Comparison of ENCODE assay signal across 8 cellular contexts in the genomic region with DNA sequence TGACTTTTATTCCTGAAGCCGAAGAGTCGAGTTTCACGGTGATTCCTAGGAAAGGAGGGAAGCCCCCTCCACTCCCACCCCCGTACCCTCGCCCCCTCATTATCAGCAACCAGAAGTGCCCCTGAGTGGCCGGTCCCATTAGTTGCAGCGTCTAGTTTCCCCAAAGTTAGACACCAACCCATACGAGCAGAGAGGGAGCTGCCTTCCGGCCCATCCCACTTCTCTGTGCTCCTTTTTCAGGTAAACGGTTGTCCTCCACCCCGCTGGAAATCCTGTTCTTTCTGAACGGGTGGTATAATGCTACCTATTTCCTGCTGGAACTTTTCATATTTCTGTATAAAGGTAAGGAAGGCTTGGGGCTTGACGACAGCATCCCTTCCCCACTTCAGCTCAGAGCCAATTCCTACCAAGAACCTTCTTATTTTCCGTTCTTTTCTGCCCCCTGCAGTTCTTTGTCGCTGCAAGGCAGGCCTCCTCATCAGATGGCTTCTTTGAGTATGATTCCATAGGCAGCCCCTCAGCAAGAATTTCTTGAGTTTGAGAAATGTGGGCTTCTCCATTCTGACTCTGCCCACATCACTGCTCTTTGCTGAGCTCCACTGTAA. TPM values are rescaled to one million over a fixed set of nuclear protein-coding genes. Genes with fewer than 3 reads are reported as not detected.
DNase-seq lines count a peak whose midpoint lies in the region; ATAC-seq and TF ChIP-seq lines count a peak whose summit lies in the region.

No MANE protein-coding gene starts in this region.

- H3K4me3 ChIP-seq in lower lobe of right lung (peak overlapping the region; percentile 74), transverse colon (peak overlapping the region; percentile 30 to 86 (median 69))

- TF ChIP-seq CTCF in GM13977 (IDR thresholded peaks at IDR 0.05; ENCODE audit: extremely low read depth, insufficient read depth, missing control alignments) (peak; percentile 44), lower lobe of right lung (IDR thresholded peaks at IDR 0.05) (no peak), transverse colon (IDR thresholded peaks at IDR 0.05) (no peak)

- H3K27me3 ChIP-seq in lower lobe of right lung (ENCODE audit: low read depth) (no peaks in the 10 kb centered on the region), transverse colon (no peaks in the 10 kb centered on the region)

- in situ Hi-C loops in GM13977 (cut with MboI; ENCODE audit: low pct_unique_long_range_greater_than_20kb, low sequenced_read_pairs, unreplicated experiment) (no loop called here), transverse colon (cut with MboI; ENCODE audit: low pct_ligation_motif_present in 1 of 4, low pct_unique_long_range_greater_than_20kb in 1 of 4, low sequenced_read_pairs in 3 of 4) (loop anchor here in 1 of 4 donors (25.0 kb wide), 1 partner anchor 131 kb away; no protein-coding TSS in a partner anchor)

- peaks cover 19% of the 10 kb centered on the region for H3K4me1 ChIP-seq in lower lobe of right lung
- H3K4me1 ChIP-seq in transverse colon = peaks cover 4 to 17% (median 14%) of the 10 kb centered on the region in 4 donors

- intact Hi-C loops in lower lobe of right lung (cut with DNase I) = loop anchor here (10.0 kb wide), 1 partner anchor 58 kb away; a partner anchor contains a TSS
- intact Hi-C loops in transverse colon (cut with DNase I; ENCODE audit: low total_unique reads) = no loop called here

- H3K36me3 ChIP-seq in lower lobe of right lung (peaks cover 38% of the 10 kb centered on the region), transverse colon (peaks cover 0 to 27% (median 0%) of the 10 kb centered on the region in 4 donors)

- H3K9me3 ChIP-seq in lower lobe of right lung (no peaks in the 10 kb centered on the region), transverse colon (no peaks in the 10 kb centered on the region)

- H3K27ac ChIP-seq in cingulate gyrus (ENCODE audit: low read depth, low read length) (peak overlapping the region; percentile 85), lower lobe of right lung (peak overlapping the region; percentile 86), transverse colon (peak overlapping the region; percentile 83 to 88 (median 86))

- no peak for TF ChIP-seq POLR2A in transverse colon (IDR thresholded peaks at IDR 0.05)

- 0 to 1% methylated on average over 5 to 15 of the region's 15 CpGs for WGBS in transverse colon (ENCODE audit: low coverage in 1 of 2), 2 donors

- ATAC-seq in lower lobe of right lung (peak; percentile 37 to 41), HG02973 (IDR thresholded peaks at IDR 0.05; ENCODE audit: unreplicated experiment) (no peak)

- no peak for TF ChIP-seq EP300 in transverse colon (IDR thresholded peaks at IDR 0.05; ENCODE audit: low read depth)

- DNase-seq in Ammon's horn (ENCODE audit: low spot score) (peak; percentile 38), GM13977 (ENCODE audit: low spot score) (peak; percentile 56), RPMI7951 (ENCODE audit: low read depth) (peak; percentile 32), lower lobe of right lung (no peak), transverse colon (no peak), NCI-H2029 (lab: John Stamatoyannopoulos, UW) (no peak)

RNA-seq across cellular contexts. Expression of a gene that starts 0.7 kb away (rescaled TPM):
- 11.2 and 11.3 TPM in 2 replicates for total RNA-seq in RPMI7951 (2014; rRNA removed; shearing (Covaris generic))
- 11.9 TPM for total RNA-seq in lower lobe of right lung
- total RNA-seq in transverse colon = 10 to 100 TPM in 3 of 4 donors, 1 to 10 TPM in 1; 1.9 to 32.8 (median 14.6) TPM

RNA-seq across cellular contexts. Expression of a gene that starts 30.9 kb away (rescaled TPM):
- total RNA-seq in RPMI7951 (2014; rRNA removed; shearing (Covaris generic)) = 62.4 and 99.0 TPM in 2 replicates
- total RNA-seq in lower lobe of right lung = 38.9 TPM
- 10 to 100 TPM; 27.9 to 51.6 (median 35.6) TPM for total RNA-seq in transverse colon

RNA-seq across cellular contexts. Expression of a gene that starts 31.4 kb away (rescaled TPM):
- 58.5 and 64.4 TPM in 2 replicates for total RNA-seq in RPMI7951 (2014; rRNA removed; shearing (Covaris generic))
- 47.2 TPM for total RNA-seq in lower lobe of right lung
- 100 to 1,000 TPM in 2 of 4 donors, 10 to 100 TPM in 2; 68.1 to 157 (median 93.6) TPM for total RNA-seq in transverse colon

RNA-seq across cellular contexts. Expression of a gene that starts 36.7 kb away (rescaled TPM):
- total RNA-seq in RPMI7951 (2014; rRNA removed; shearing (Covaris generic)) = 34.3 and 44.0 TPM in 2 replicates
- total RNA-seq in lower lobe of right lung (69.8 TPM), transverse colon (10 to 100 TPM; 43.6 to 65.1 (median 53.7) TPM)

RNA-seq across cellular contexts. Expression of a gene that starts 36.8 kb away (rescaled TPM):
- total RNA-seq in RPMI7951 (2014; rRNA removed; shearing (Covaris generic)) = 45.8 and 48.6 TPM in 2 replicates
- total RNA-seq in lower lobe of right lung (35.2 TPM), transverse colon (100 to 1,000 TPM in 1 of 4 donors, 10 to 100 TPM in 3; 65.8 to 122 (median 81.4) TPM)

Comparison
In these comparisons a context has a peak if more than half of its experiments do, and no peak if none do; other contexts are left out.
1. DNase-seq: peak in Ammon's horn (single experiment), GM13977 (single experiment) and RPMI7951 (single experiment); none in lower lobe of right lung (single experiment), transverse colon (single experiment) and NCI-H2029 (single experiment).
2. Peak in every context shown above with its lines, with median percentiles within 50 percentile points of each other: H3K27ac ChIP-seq.